Comparison of ENCODE assay signal across 1 cellular context in genomic region chr17:72119963-72120877, GRCh38.
TF ChIP-seq lines count a peak whose summit lies in the region.

No MANE protein-coding gene starts in this region.

TF ChIP-seq in liver, 16 proteins besides CTCF, POLR2A, EP300 and RAD21 (continued from another document):
- no peak for TF ChIP-seq TAF1 (conservative IDR thresholded peaks at IDR 0.05)
- no peak for TF ChIP-seq REST (IDR thresholded peaks at IDR 0.05)
